ENCODE assay signal across 1 cellular context in the genomic region with DNA sequence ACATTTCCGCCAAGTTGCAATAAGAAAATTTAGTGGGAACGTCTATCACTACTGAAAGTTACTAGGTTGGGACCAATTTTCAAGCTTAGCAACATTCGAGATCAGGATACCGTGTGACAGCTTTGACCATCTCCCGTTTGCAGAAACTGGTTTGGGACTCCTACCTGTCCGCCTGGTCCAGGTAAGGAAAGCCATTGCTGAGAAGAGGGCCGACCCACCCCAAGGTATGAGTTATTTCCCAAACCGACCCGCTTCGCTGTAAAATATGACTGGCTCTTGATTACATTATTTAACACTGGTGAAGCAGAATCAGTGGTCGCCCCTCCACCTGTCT.
A peak's percentile ranks its signal among the peaks of the same experiment; 100 is the strongest.
TF ChIP-seq lines count a peak whose summit lies in the region.

No MANE protein-coding gene starts in this region.

TF ChIP-seq in GM12878, 131 proteins besides CTCF, POLR2A, EP300 and RAD21:
- TF ChIP-seq NFIC (IDR thresholded peaks at IDR 0.05; ENCODE audit: low read depth, low read length) (no peak), NKRF (conservative IDR thresholded peaks at IDR 0.05) (peak; percentile 82), RFX5 (IDR thresholded peaks at IDR 0.05; ENCODE audit: low read depth, low read length) (no peak), PML (IDR thresholded peaks at IDR 0.05; ENCODE audit: low read length) (0 out of 2 replicates have a peak, but pooled peaks have one; percentile 10), MTA2 (IDR thresholded peaks at IDR 0.05; ENCODE audit: low read depth) (0 out of 2 replicates have a peak, but pooled peaks have one; percentile 3)
